Comparison of ENCODE assay signal across 10 cellular contexts in the genomic region with DNA sequence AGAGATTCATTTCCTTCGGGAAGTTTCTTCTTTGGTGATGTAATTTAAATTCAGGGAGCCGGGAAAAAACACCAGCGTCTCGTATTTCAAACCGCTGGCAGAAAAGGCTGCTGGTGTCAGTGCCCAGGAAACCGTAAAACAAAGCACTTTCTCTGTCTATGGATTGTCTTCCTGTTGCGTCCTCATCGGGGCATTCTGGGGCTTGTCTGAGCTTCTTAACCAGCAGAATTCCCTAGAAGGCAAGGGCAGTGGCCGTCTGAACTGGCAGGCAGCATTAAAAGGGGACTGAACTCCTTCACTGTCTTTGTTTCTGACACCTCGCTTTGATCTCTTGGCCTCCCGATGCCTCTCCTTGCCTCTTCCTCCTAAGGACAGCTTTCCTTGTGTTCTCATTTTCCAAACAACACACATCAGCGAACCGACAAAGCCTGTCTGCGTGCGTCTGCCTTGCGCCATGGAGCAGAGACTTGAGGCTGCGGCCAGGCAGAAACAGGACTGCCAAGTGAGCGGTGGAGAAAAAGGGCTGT.
DNase-seq lines count a peak whose midpoint lies in the region; ATAC-seq and FAIRE-seq lines count a peak whose summit lies in the region.
"Had no signal": no experiment of that assay in that cellular context is flagged by ENCODE, and none has a peak within 500 bp of the region (broad histone marks: within the 10 kb centered on the region; RNA-seq: fewer than 3 reads in every experiment).

No MANE protein-coding gene starts in this region.

- peaks cover 4% of the 10 kb centered on the region for H3K4me1 ChIP-seq in adipocyte (ENCODE audit: control insufficient read depth, insufficient read depth, low read length)
- H3K4me1 ChIP-seq: A549 had no signal

- H3K27me3 ChIP-seq in adipocyte (replicated peaks; ENCODE audit: control insufficient read depth, insufficient read depth, low read length) = peaks cover 2% of the 10 kb centered on the region
- H3K27me3 ChIP-seq: upper lobe of left lung had no signal

- DNase-seq in NCI-H2107 treated with DMSO at 0.1 percent for 48 hours (lab: John Stamatoyannopoulos, UW; ENCODE audit: unreplicated experiment) = peak; percentile 28
- DNase-seq in NCI-H2107 (lab: John Stamatoyannopoulos, UW) = no peak
- DNase-seq in adipocyte (ENCODE audit: low read depth) = peak; percentile 66
- peak; percentile 59 for DNase-seq in iPS-NIHi11 (ENCODE audit: low spot score)
- DNase-seq in urothelium cell line (ENCODE audit: low spot score) = peak; percentile 56
- no peak for DNase-seq in GM19239 (ENCODE audit: insufficient read length, low spot score)
- DNase-seq in SW 1271 (lab: John Stamatoyannopoulos, UW) = no peak

- H3K9ac ChIP-seq in adipocyte (ENCODE audit: low read length) = no peak overlapping the region

- FAIRE-seq in urothelium cell line (lab: Jason Lieb, UNC) (no peak), GM19239 (lab: Jason Lieb, UNC) (no peak)
- FAIRE-seq: A549 had no signal

- H3K36me3 ChIP-seq in adipocyte (ENCODE audit: control insufficient read depth, insufficient read depth, low read length, severe bottlenecking) = no peaks in the 10 kb centered on the region
- H3K36me3 ChIP-seq: upper lobe of left lung had no signal

- H3K4me3 ChIP-seq in adipocyte (ENCODE audit: low read length) = peak overlapping the region; percentile 40
- H3K4me3 ChIP-seq: A549, upper lobe of left lung had no signal

- ATAC-seq in GM18868 (IDR thresholded peaks at IDR 0.05; ENCODE audit: unreplicated experiment) = no peak
- ATAC-seq: A549 had no signal

- H3K9me3 ChIP-seq in adipocyte (ENCODE audit: control insufficient read depth, low read length) = peaks cover 6% of the 10 kb centered on the region
- H3K9me3 ChIP-seq: A549, upper lobe of left lung had no signal

Comparison
In these comparisons a context has a peak if more than half of its experiments do, and no peak if none do; other contexts are left out.
1. DNase-seq: peak in NCI-H2107 treated with DMSO at 0.1 percent for 48 hours (single experiment), adipocyte (single experiment), iPS-NIHi11 (single experiment) and urothelium cell line (single experiment); none in NCI-H2107 (single experiment), GM19239 (single experiment) and SW 1271 (0 of 2).